In the genomic region with DNA sequence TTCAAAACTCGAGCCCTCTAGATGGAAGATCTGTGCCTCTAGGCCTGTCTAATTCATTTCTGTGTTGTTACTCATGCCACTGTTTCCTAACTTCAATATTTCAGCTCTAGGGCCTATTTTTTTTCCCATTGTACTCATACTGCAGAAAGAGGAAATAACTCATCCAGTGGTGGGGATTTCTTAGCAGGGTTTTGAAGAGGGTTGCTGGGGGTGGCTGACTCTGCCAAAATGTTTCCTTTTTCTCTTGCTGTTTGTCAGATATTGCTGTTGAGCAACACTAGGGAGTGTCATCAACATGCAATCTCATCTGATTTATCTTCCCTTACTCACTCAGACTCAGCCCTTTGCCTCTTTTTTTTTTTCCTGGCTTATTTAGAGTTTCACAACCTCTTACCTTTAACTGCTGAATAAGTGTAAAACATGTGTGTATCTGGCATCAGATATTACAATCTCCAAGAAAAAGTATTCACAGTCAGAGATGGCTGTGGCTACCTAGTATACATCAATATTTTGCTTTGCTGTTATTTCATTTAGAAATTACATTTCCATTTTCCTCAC, we compare ENCODE assay signal across 8 cellular contexts.
DNase-seq lines count a peak whose midpoint lies in the region; ATAC-seq and TF ChIP-seq lines count a peak whose summit lies in the region.

No MANE protein-coding gene starts in this region.

- no peaks in the 10 kb centered on the region for H3K9me3 Mint-ChIP-seq in activated CD8-positive, alpha-beta T cell treated with anti-CD3 and anti-CD28 coated beads for 36 hours

- no peaks in the 10 kb centered on the region for H3K36me3 ChIP-seq in KMS-11 (ENCODE audit: insufficient read depth)

- peaks cover 24% of the 10 kb centered on the region for H3K4me1 ChIP-seq in KMS-11 (ENCODE audit: low read depth, poor library complexity, severe bottlenecking)

- intact Hi-C loops in activated CD8-positive, alpha-beta T cell treated with anti-CD3 and anti-CD28 coated beads for 36 hours (cut with micrococcal nuclease), result loop anchor here (1.0 to 10.0 kb wide), 6 partner anchors 18 to 302 kb away; partner anchors contain the start of gene DUSP6

- H3K9ac ChIP-seq in KMS-11, result no peak overlapping the region

- peaks cover 6% of the 10 kb centered on the region for H3K4me1 Mint-ChIP-seq in activated CD8-positive, alpha-beta T cell treated with anti-CD3 and anti-CD28 coated beads for 36 hours (ENCODE audit: low read depth)

- DNase-seq in COLO829 (ENCODE audit: low spot score) (peak; percentile 66), fibroblast of the aortic adventitia (ENCODE audit: low read depth) (peak; percentile 100), renal cortical epithelial cell (ENCODE audit: low read depth) (peak; percentile 98), D341Med (ENCODE audit: low spot score) (no peak), HT-29 (ENCODE audit: low spot score) (no peak), mesenteric fat pad (ENCODE audit: low spot score) (no peak)
- peak; percentile 79 for DNase-seq in activated CD8-positive, alpha-beta T cell treated with anti-CD3 and anti-CD28 coated beads for 36 hours

- H3K4me2 ChIP-seq in KMS-11, result peak overlapping the region; percentile 51

- POLR2A ChIA-PET in activated CD8-positive, alpha-beta T cell treated with anti-CD3 and anti-CD28 coated beads for 36 hours (lab: Charles Lee), result interaction anchor here (1.1 kb wide), 1 partner anchor 190 kb away, joined by 3 read pairs; the partner anchor contains the start of gene DUSP6

- H3K27me3 ChIP-seq in KMS-11 (ENCODE audit: insufficient read depth, low read depth), result no peaks in the 10 kb centered on the region

- H3K27ac Mint-ChIP-seq in activated CD8-positive, alpha-beta T cell treated with anti-CD3 and anti-CD28 coated beads for 36 hours, result no peak overlapping the region

- peak overlapping the region; percentile 30 for H2AFZ ChIP-seq in KMS-11 (ENCODE audit: low read depth)

- H3K4me3 ChIP-seq in KMS-11 (IDR thresholded peaks at IDR 0.05; ENCODE audit: insufficient read depth, low read depth, low read length), result no peak overlapping the region
- H3K4me3 ChIP-seq in fibroblast of the aortic adventitia (ENCODE audit: low read depth, low read length), result no peak overlapping the region

- CTCF ChIA-PET in activated CD8-positive, alpha-beta T cell treated with anti-CD3 and anti-CD28 coated beads for 36 hours (lab: Charles Lee), result interaction anchor here (0.9 to 1.5 kb wide), 5 partner anchors 10 to 298 kb away, joined by 3 to 4 read pairs (median 4); no protein-coding TSS in a partner anchor

- ATAC-seq in activated CD8-positive, alpha-beta T cell treated with anti-CD3 and anti-CD28 coated beads for 36 hours, result peak; percentile 94

- H3K36me3 Mint-ChIP-seq in activated CD8-positive, alpha-beta T cell treated with anti-CD3 and anti-CD28 coated beads for 36 hours (ENCODE audit: low read depth), result no peaks in the 10 kb centered on the region

- no peaks in the 10 kb centered on the region for H3K79me2 ChIP-seq in KMS-11 (ENCODE audit: insufficient read depth, low read depth)

- no peaks in the 10 kb centered on the region for H3K27me3 Mint-ChIP-seq in activated CD8-positive, alpha-beta T cell treated with anti-CD3 and anti-CD28 coated beads for 36 hours

- peak overlapping the region; percentile 38; the same call in 1 of the 2 replicates for H3K27ac ChIP-seq in KMS-11

- TF ChIP-seq CTCF in KMS-11 (conservative IDR thresholded peaks at IDR 0.05; ENCODE audit: low read depth, low read length), result no peak
- no peak for TF ChIP-seq CTCF in activated CD8-positive, alpha-beta T cell treated with anti-CD3 and anti-CD28 coated beads for 36 hours (IDR thresholded peaks at IDR 0.05)
- no peak for TF ChIP-seq CTCF in fibroblast of the aortic adventitia (IDR thresholded peaks at IDR 0.05; ENCODE audit: insufficient read depth, low read length)

- H4K20me1 ChIP-seq in KMS-11 (ENCODE audit: insufficient read depth), result no peaks in the 10 kb centered on the region

- no peak overlapping the region for H3K4me3 Mint-ChIP-seq in activated CD8-positive, alpha-beta T cell treated with anti-CD3 and anti-CD28 coated beads for 36 hours

Comparison
In these comparisons a context has a peak if more than half of its experiments do, and no peak if none do; other contexts are left out.
1. DNase-seq: peak in COLO829 (single experiment), activated CD8-positive, alpha-beta T cell treated with anti-CD3 and anti-CD28 coated beads for 36 hours (single experiment), fibroblast of the aortic adventitia (single experiment) and renal cortical epithelial cell (single experiment); none in D341Med (single experiment), HT-29 (single experiment) and mesenteric fat pad (single experiment).